In the genomic region with DNA sequence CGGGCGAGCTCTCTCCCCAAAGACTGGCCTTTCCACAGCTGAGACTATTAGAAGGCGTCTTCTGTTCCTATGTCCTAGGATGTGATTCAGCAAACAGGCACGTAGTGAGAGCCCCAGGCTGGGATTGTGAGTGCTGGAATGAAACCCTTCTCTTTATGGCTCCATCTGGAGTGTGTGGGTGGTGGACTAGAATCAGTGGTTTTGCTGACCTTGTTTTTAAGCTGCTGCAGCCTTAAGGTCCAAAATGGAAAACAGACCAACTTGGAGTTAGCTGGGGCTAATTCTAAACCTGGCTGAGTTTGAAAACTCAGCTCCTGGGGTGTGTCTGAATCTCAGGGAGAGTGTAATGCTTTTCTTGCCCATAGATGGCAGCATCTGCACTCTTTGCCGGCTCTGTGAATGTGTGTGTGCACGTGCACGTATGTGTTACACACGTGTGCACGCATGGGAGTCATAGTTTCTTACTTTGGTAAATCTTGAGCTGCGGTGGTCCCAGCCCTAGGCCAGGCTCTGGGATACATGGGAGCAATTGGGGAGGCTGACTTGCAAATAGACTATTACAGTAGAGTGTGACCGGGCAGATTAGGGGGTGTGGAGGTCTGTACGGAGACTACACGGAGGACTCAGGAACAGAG, we compare ENCODE assay signal across 8 cellular contexts. TPM values are rescaled to one million over a fixed set of nuclear protein-coding genes. Genes with fewer than 3 reads are reported as not detected.
DNase-seq lines count a peak whose midpoint lies in the region; ATAC-seq lines count a peak whose summit lies in the region.

No MANE protein-coding gene starts in this region.

- H3K27ac Mint-ChIP-seq in immature natural killer cell = peak overlapping the region in 2 of 6 donors; percentile 63 to 70

- peak; percentile 56 for ATAC-seq in HG03442 (IDR thresholded peaks at IDR 0.05; ENCODE audit: unreplicated experiment)

- peaks cover 95% of the 10 kb centered on the region for H3K4me1 ChIP-seq in skeletal muscle satellite cell (ENCODE audit: control insufficient read depth, insufficient read depth, low read length)

- no peaks in the 10 kb centered on the region for H3K27me3 ChIP-seq in skeletal muscle satellite cell (ENCODE audit: control insufficient read depth, insufficient read depth, low read length)

- DNase-seq in NCI-H1694 (lab: John Stamatoyannopoulos, UW) (peak; percentile 9), NCI-H1694 treated with DMSO at 0.1 percent for 48 hours (lab: John Stamatoyannopoulos, UW) (no peak), RPMI8226 (peak; percentile 80), brain pericyte (ENCODE audit: low read depth, low spot score) (peak; percentile 85), immature natural killer cell (peak; percentile 36 to 43 (median 38)), DMS79 treated with DMSO at 0.1 percent for 48 hours (lab: John Stamatoyannopoulos, UW) (no peak)

- peak overlapping the region; percentile 52 for H3K4me3 ChIP-seq in skeletal muscle satellite cell (ENCODE audit: low read length)

- peak overlapping the region in 1 of 5 donors; percentile 56 for H3K4me3 Mint-ChIP-seq in immature natural killer cell

- peaks cover 3 to 8% (median 4%) of the 10 kb centered on the region in 3 donors for H3K36me3 Mint-ChIP-seq in immature natural killer cell

- peaks cover 0 to 5% (median 2%) of the 10 kb centered on the region in 3 donors for H3K27me3 Mint-ChIP-seq in immature natural killer cell (ENCODE audit: low read depth in 3 of 3)

- H3K9me3 ChIP-seq in skeletal muscle satellite cell (replicated peaks; ENCODE audit: low read length) = no peaks in the 10 kb centered on the region

- peak overlapping the region; percentile 75 for H3K9ac ChIP-seq in skeletal muscle satellite cell (ENCODE audit: low read depth, low read length)

- no peaks in the 10 kb centered on the region for H3K9me3 Mint-ChIP-seq in immature natural killer cell

- H3K4me1 Mint-ChIP-seq in immature natural killer cell = peaks cover 21 to 60% of the 10 kb centered on the region in 2 donors

- peaks cover 16% of the 10 kb centered on the region for H3K36me3 ChIP-seq in skeletal muscle satellite cell (ENCODE audit: insufficient read depth, low read length)

- H3K4me2 ChIP-seq in skeletal muscle satellite cell (ENCODE audit: low read length) = peak overlapping the region; percentile 77

RNA-seq across cellular contexts. Expression of gene GSN, which starts 10.7 kb away (rescaled TPM):
- 100 to 1,000 TPM; 199 to 325 (median 226) TPM for polyA plus RNA-seq in immature natural killer cell
- 157 and 203 TPM in 2 replicates for total RNA-seq in skeletal muscle satellite cell (2012; rRNA removed)

Comparison
In these comparisons a context has a peak if more than half of its experiments do, and no peak if none do; other contexts are left out.
1. DNase-seq: peak in NCI-H1694 (single experiment), RPMI8226 (single experiment), brain pericyte (single experiment) and immature natural killer cell (3 of 3); none in NCI-H1694 treated with DMSO at 0.1 percent for 48 hours (single experiment) and DMS79 treated with DMSO at 0.1 percent for 48 hours (single experiment).